In genomic region chr2:238243496-238244076, GRCh38 we compare ENCODE assay signal across 12 cellular contexts. TPM values are rescaled to one million over a fixed set of nuclear protein-coding genes. Genes with fewer than 3 reads are reported as not detected.
DNase-seq lines count a peak whose midpoint lies in the region; ATAC-seq and TF ChIP-seq lines count a peak whose summit lies in the region.
"Had no signal": no experiment of that assay in that cellular context is flagged by ENCODE, and none has a peak within 500 bp of the region (broad histone marks: within the 10 kb centered on the region; RNA-seq: fewer than 3 reads in every experiment).

No MANE protein-coding gene starts in this region.

- peaks cover 0 to 43% (median 23%) of the 10 kb centered on the region in 4 donors for H3K4me1 ChIP-seq in tibial nerve

- DNase-seq in NCI-H2107 treated with DMSO at 0.1 percent for 48 hours (lab: John Stamatoyannopoulos, UW; ENCODE audit: unreplicated experiment) (peak; percentile 26), NCI-H2107 (lab: John Stamatoyannopoulos, UW) (no peak), left colon (peak in 1 of 2 donors; percentile 39), tibial nerve (ENCODE audit: low spot score in 2 of 2) (no peak), RKO (ENCODE audit: low spot score) (no peak)
- DNase-seq in activated CD4-positive, alpha-beta T cell treated with anti-CD3 and anti-CD28 coated beads, Interleukin-2, amount 10 ng/mL, durations not matched to agents 7 days and 5 days, result no peak
- DNase-seq: activated CD4-positive, alpha-beta T cell treated with anti-CD3 and anti-CD28 coated beads, Interleukin-2, amount 50 U/mL, for 1 hour; T-helper 9 cell had no signal

- H3K9me3 ChIP-seq in tibial nerve, result no peaks in the 10 kb centered on the region

- POLR2A ChIA-PET in activated CD4-positive, alpha-beta T cell treated with anti-CD3 and anti-CD28 coated beads, Interleukin-2, amount 10 ng/mL, durations not matched to agents 7 days and 5 days (lab: Charles Lee), result no interaction called here

- CTCF ChIA-PET in activated CD4-positive, alpha-beta T cell treated with anti-CD3 and anti-CD28 coated beads, Interleukin-2, amount 10 ng/mL, durations not matched to agents 7 days and 5 days (lab: Charles Lee), result no interaction called here

- H3K9me3 Mint-ChIP-seq in activated CD4-positive, alpha-beta T cell treated with anti-CD3 and anti-CD28 coated beads, Interleukin-2, amount 10 ng/mL, durations not matched to agents 7 days and 5 days, result no peaks in the 10 kb centered on the region
- H3K9me3 Mint-ChIP-seq: activated T-helper 17 cell treated with anti-CD3 and anti-CD28 coated beads, Interleukin-2, amount 50 U/mL, for 72 hours had no signal

- no peak overlapping the region for H3K4me3 Mint-ChIP-seq in activated CD4-positive, alpha-beta T cell treated with anti-CD3 and anti-CD28 coated beads, Interleukin-2, amount 10 ng/mL, durations not matched to agents 7 days and 5 days
- H3K4me3 Mint-ChIP-seq: activated T-helper 17 cell treated with anti-CD3 and anti-CD28 coated beads, Interleukin-2, amount 50 U/mL, for 72 hours had no signal

- TF ChIP-seq CTCF in VCaP (conservative IDR thresholded peaks at IDR 0.05), result peak; percentile 61
- peak in 1 of 5 experiments; percentile 14 for TF ChIP-seq CTCF in tibial nerve (IDR thresholded peaks at IDR 0.05)

- peaks cover 0 to 9% of the 10 kb centered on the region in 2 donors for H3K27me3 ChIP-seq in tibial nerve

- no peak for TF ChIP-seq EP300 in tibial nerve (IDR thresholded peaks at IDR 0.05)

- H3K4me1 Mint-ChIP-seq in activated CD4-positive, alpha-beta T cell treated with anti-CD3 and anti-CD28 coated beads, Interleukin-2, amount 10 ng/mL, durations not matched to agents 7 days and 5 days, result peaks cover 6% of the 10 kb centered on the region
- H3K4me1 Mint-ChIP-seq: activated T-helper 17 cell treated with anti-CD3 and anti-CD28 coated beads, Interleukin-2, amount 50 U/mL, for 72 hours had no signal

- peak overlapping the region; percentile 84 for H3K27ac ChIP-seq in VCaP
- H3K27ac ChIP-seq in tibial nerve, result peak overlapping the region in 3 of 4 donors; percentile 26 to 77 (median 65)
- H3K27ac ChIP-seq: RWPE1 had no signal

- H3K27ac Mint-ChIP-seq in activated CD4-positive, alpha-beta T cell treated with anti-CD3 and anti-CD28 coated beads, Interleukin-2, amount 10 ng/mL, durations not matched to agents 7 days and 5 days, result no peak overlapping the region
- H3K27ac Mint-ChIP-seq: activated T-helper 17 cell treated with anti-CD3 and anti-CD28 coated beads, Interleukin-2, amount 50 U/mL, for 72 hours had no signal

- no peak overlapping the region for H3K4me3 ChIP-seq in tibial nerve

- H3K27me3 Mint-ChIP-seq in activated CD4-positive, alpha-beta T cell treated with anti-CD3 and anti-CD28 coated beads, Interleukin-2, amount 10 ng/mL, durations not matched to agents 7 days and 5 days, result peaks cover 12% of the 10 kb centered on the region

- intact Hi-C loops in left colon (cut with DNase I, micrococcal nuclease), result no loop called here

- no peak for TF ChIP-seq POLR2A in tibial nerve (IDR thresholded peaks at IDR 0.05)

- WGBS in tibial nerve, 2 donors, result 52 to 60% methylated on average over 10 of the region's 10 CpGs

- peaks cover 7% of the 10 kb centered on the region for H3K36me3 Mint-ChIP-seq in activated CD4-positive, alpha-beta T cell treated with anti-CD3 and anti-CD28 coated beads, Interleukin-2, amount 10 ng/mL, durations not matched to agents 7 days and 5 days (ENCODE audit: low read depth)

- ATAC-seq in left colon (peak; percentile 16), HG03378 (IDR thresholded peaks at IDR 0.05; ENCODE audit: unreplicated experiment) (no peak)
- ATAC-seq: activated T-helper 17 cell treated with anti-CD3 and anti-CD28 coated beads, Interleukin-2, amount 50 U/mL, for 72 hours had no signal

- H3K36me3 ChIP-seq in tibial nerve, result peaks cover 0 to 43% (median 4%) of the 10 kb centered on the region in 3 donors

RNA-seq across cellular contexts. Expression of gene HES6, which starts 3.7 kb away (rescaled TPM):
- total RNA-seq in left colon (10 to 100 TPM; 32.0 to 54.8 TPM), tibial nerve (10 to 100 TPM in 2 of 4 donors, 1 to 10 TPM in 2; 4.4 to 18.6 (median 12.4) TPM)
- 1 to 10 TPM; 1.8 to 3.2 TPM for total RNA-seq in activated CD4-positive, alpha-beta T cell treated with anti-CD3 and anti-CD28 coated beads, Interleukin-2, amount 10 ng/mL, durations not matched to agents 7 days and 5 days

RNA-seq across cellular contexts. Expression of gene ILKAP, which starts 40.1 kb away (rescaled TPM):
- total RNA-seq in left colon (10 to 100 TPM; 32.7 to 38.6 TPM), tibial nerve (10 to 100 TPM; 40.8 to 53.1 (median 47.9) TPM)
- 10 to 100 TPM; 59.1 to 63.2 TPM for total RNA-seq in activated CD4-positive, alpha-beta T cell treated with anti-CD3 and anti-CD28 coated beads, Interleukin-2, amount 10 ng/mL, durations not matched to agents 7 days and 5 days

RNA-seq across cellular contexts. Expression of gene PER2, which starts 44.8 kb away (rescaled TPM):
- 10 to 100 TPM; 16.9 to 35.4 TPM for total RNA-seq in left colon
- 10 to 100 TPM in 2 of 4 donors, 1 to 10 TPM in 2; 8.2 to 18.6 (median 9.8) TPM for total RNA-seq in tibial nerve
- 10 to 100 TPM; 11.8 to 13.1 TPM for total RNA-seq in activated CD4-positive, alpha-beta T cell treated with anti-CD3 and anti-CD28 coated beads, Interleukin-2, amount 10 ng/mL, durations not matched to agents 7 days and 5 days
